1 cellular context compared by ENCODE assay signal in the genomic region with DNA sequence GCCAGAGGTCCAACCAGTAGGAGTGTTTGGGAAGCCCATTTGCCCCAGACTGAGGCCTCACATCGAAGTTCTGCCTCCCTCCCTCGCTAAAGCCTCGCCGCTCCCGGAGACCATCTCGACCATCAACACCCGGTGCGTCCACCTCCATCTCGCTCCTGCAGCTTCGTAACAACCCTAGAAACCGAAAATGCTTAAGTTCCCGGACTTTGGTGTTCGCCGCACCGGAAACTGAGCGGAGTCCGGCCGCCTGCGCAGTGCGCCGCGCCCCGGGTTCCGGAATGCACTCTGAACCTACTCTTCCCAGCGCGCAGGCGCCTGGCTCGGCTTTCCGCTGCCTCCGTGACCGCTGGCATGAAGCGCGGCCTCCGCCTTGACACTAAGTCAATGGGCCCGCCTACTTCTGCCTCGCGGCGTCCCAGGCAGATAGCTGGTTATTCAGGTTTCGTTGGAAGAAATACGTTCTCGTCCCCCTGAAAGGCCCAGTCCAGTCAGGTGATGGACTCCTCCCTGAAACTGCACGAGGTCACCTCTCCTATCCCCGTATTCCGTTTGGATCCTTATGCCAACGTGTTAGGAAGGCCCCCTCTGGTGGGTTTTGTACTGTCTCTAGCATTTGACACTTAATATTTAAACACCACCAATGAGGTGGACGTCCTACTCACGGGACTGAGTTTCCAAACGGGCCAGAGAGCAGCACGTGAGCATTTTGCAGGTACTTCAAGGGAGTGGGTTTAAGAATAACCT.
TF ChIP-seq lines count a peak whose summit lies in the region.

No MANE protein-coding gene starts in this region.

TF ChIP-seq in GM12878, 131 proteins besides CTCF, POLR2A, EP300 and RAD21 (continued from another document):
- TF ChIP-seq, protein P1, sequence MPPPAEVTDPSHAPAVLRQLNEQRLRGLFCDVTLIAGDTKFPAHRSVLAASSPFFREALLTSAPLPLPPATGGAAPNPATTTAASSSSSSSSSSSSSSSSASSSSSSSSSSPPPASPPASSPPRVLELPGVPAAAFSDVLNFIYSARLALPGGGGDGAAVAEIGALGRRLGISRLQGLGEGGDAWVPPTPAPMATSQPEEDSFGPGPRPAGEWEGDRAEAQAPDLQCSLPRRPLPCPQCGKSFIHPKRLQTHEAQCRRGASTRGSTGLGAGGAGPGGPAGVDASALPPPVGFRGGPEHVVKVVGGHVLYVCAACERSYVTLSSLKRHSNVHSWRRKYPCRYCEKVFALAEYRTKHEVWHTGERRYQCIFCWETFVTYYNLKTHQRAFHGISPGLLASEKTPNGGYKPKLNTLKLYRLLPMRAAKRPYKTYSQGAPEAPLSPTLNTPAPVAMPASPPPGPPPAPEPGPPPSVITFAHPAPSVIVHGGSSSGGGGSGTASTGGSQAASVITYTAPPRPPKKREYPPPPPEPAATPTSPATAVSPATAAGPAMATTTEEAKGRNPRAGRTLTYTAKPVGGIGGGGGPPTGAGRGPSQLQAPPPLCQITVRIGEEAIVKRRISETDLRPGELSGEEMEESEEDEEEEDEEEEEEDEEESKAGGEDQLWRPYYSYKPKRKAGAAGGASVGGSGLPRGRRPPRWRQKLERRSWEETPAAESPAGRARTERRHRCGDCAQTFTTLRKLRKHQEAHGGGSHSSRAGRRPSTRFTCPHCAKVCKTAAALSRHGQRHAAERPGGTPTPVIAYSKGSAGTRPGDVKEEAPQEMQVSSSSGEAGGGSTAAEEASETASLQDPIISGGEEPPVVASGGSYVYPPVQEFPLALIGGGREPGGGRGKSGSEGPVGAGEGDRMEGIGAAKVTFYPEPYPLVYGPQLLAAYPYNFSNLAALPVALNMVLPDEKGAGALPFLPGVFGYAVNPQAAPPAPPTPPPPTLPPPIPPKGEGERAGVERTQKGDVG (CRISPR knock-in tag; IDR thresholded peaks at IDR 0.05), result no peak
- TF ChIP-seq, protein P2, sequence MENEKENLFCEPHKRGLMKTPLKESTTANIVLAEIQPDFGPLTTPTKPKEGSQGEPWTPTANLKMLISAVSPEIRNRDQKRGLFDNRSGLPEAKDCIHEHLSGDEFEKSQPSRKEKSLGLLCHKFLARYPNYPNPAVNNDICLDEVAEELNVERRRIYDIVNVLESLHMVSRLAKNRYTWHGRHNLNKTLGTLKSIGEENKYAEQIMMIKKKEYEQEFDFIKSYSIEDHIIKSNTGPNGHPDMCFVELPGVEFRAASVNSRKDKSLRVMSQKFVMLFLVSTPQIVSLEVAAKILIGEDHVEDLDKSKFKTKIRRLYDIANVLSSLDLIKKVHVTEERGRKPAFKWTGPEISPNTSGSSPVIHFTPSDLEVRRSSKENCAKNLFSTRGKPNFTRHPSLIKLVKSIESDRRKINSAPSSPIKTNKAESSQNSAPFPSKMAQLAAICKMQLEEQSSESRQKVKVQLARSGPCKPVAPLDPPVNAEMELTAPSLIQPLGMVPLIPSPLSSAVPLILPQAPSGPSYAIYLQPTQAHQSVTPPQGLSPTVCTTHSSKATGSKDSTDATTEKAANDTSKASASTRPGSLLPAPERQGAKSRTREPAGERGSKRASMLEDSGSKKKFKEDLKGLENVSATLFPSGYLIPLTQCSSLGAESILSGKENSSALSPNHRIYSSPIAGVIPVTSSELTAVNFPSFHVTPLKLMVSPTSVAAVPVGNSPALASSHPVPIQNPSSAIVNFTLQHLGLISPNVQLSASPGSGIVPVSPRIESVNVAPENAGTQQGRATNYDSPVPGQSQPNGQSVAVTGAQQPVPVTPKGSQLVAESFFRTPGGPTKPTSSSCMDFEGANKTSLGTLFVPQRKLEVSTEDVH (IDR thresholded peaks at IDR 0.05; ENCODE audit: low read depth, partially characterized antibody), result no peak
- peak in 1 of 2 experiments; percentile 48; a peak in 1 of 4 replicates for TF ChIP-seq IKZF2 (IDR thresholded peaks at IDR 0.05)
- peak; percentile 77; the same call in 1 of the 2 replicates for TF ChIP-seq NBN (IDR thresholded peaks at IDR 0.05)
- peak in 1 of 2 experiments; percentile 56; a peak in 1 of 3 replicates for TF ChIP-seq EGR1 (IDR thresholded peaks at IDR 0.05; ENCODE audit: borderline replicate concordance in 1 of 2, low read depth in 2 of 2, low read length in 2 of 2)
- TF ChIP-seq MTA2 (IDR thresholded peaks at IDR 0.05; ENCODE audit: low read depth), result 0 out of 2 replicates have a peak, but pooled peaks have one; percentile 7
- TF ChIP-seq ATF2 (IDR thresholded peaks at IDR 0.05; ENCODE audit: low read length), result no peak; the same call in 1 of the 2 replicates
- peak; percentile 73; the same call in 2 of the 3 replicates for TF ChIP-seq POU2F2 (IDR thresholded peaks at IDR 0.05; ENCODE audit: borderline replicate concordance, low read depth, low read length)
- no peak for TF ChIP-seq TBL1XR1 (IDR thresholded peaks at IDR 0.05; ENCODE audit: low read depth, low read length)
- no peak for TF ChIP-seq NFYA (IDR thresholded peaks at IDR 0.05; ENCODE audit: borderline replicate concordance, low read depth, low read length)
- TF ChIP-seq BCL11A (IDR thresholded peaks at IDR 0.05; ENCODE audit: low read depth, low read length), result no peak
- peak; percentile 58 for TF ChIP-seq SIX5 (IDR thresholded peaks at IDR 0.05; ENCODE audit: low read depth, low read length, severe bottlenecking)
- no peak for TF ChIP-seq KAT2A (conservative IDR thresholded peaks at IDR 0.05; ENCODE audit: control insufficient read depth, low read depth, low read length)
- TF ChIP-seq NRF1 (conservative IDR thresholded peaks at IDR 0.05; ENCODE audit: low read depth, low read length), result peak; percentile 83
- no peak for TF ChIP-seq MYB (IDR thresholded peaks at IDR 0.05; ENCODE audit: borderline replicate concordance, low read depth, low read length)
- peak; percentile 57; the same call in 1 of the 2 replicates for TF ChIP-seq LARP7 (IDR thresholded peaks at IDR 0.05)
